Comparison of ENCODE assay signal across 10 cellular contexts in the genomic region with DNA sequence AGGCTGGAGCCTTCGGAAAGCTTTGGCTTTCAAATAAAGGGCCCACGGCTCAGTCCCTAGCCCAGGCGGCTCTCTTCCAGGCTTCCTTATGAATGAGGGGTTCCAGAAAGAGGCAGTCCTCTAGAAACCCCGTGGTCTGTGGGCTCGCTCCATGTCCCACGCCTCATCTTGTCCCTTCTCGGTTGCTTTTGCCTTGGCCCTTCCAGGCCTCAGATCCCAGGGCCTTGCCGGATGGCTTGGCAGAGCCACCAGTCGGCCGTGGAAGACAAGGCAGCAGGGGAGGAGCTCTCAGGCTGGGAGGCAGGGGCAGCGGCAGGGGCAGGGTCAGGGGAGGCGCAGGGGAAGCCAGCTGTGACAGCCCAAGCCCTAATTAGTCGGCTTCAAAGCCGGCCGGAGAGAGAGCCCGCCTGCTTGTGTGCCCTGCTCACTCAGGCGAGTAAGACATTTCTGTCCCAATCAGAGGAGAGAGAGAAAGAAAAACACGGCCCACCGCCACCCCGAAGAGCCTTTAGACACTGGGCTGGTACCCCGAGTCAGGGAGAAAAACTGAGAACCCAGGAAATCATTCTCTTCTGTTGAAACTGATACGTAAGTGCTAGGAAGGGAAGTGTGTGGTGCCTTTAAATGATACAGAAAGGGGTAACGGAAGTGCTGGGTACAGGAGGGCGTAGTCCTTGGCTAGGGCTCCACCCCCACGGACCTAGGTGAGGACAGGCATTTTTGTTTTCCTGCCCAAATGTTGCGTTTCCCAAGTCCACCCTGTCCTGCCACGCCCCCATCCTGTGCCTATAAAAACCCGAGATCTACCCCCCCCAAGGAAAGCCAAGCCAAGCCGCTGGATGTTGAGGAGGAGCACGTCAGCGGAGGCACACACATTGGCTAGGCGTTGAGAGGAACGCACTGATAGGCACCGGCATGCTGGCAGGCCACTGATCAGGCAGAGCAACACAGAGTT. TPM values are rescaled to one million over a fixed set of nuclear protein-coding genes. Genes with fewer than 3 reads are reported as not detected.
DNase-seq lines count a peak whose midpoint lies in the region; ATAC-seq lines count a peak whose summit lies in the region.
"Had no signal": no experiment of that assay in that cellular context is flagged by ENCODE, and none has a peak within 500 bp of the region (broad histone marks: within the 10 kb centered on the region; RNA-seq: fewer than 3 reads in every experiment).

No MANE protein-coding gene starts in this region.

- peak overlapping the region; percentile 78 to 87 for H3K4ac ChIP-seq in mesenchymal stem cell (ENCODE audit: low read depth in 1 of 2, low read length in 2 of 2)

- peak overlapping the region; percentile 57 for H3K4me3 ChIP-seq in BLaER1
- peak overlapping the region in 1 of 2 experiments; percentile 10 for H3K4me3 ChIP-seq in mesenchymal stem cell (ENCODE audit: insufficient read depth in 1 of 2, low read depth in 1 of 2, low read length in 2 of 2)
- H3K4me3 ChIP-seq in GM23248: no peak overlapping the region

- H3K79me1 ChIP-seq in mesenchymal stem cell (replicated peaks; ENCODE audit: low read length, poor library complexity, severe bottlenecking): no peaks in the 10 kb centered on the region

- H3K27ac ChIP-seq in BLaER1 (peak overlapping the region; percentile 99), mesenchymal stem cell (ENCODE audit: low read length, poor library complexity, severe bottlenecking) (peak overlapping the region; percentile 84), GM23248 (no peak overlapping the region)

- H3K9ac ChIP-seq in BLaER1 (peak overlapping the region; percentile 90), mesenchymal stem cell (ENCODE audit: low read length) (no peak overlapping the region), GM23248 (no peak overlapping the region)

- no peaks in the 10 kb centered on the region for H3K9me2 ChIP-seq in GM23248 (ENCODE audit: insufficient read depth)

- H2BK15ac ChIP-seq in mesenchymal stem cell (ENCODE audit: low read depth, poor library complexity, severe bottlenecking): peak overlapping the region; percentile 60

- H3K36me3 ChIP-seq in BLaER1 (no peaks in the 10 kb centered on the region), mesenchymal stem cell (ENCODE audit: control insufficient read depth in 1 of 2, insufficient read depth in 2 of 2, low read depth in 1 of 2, low read length in 2 of 2) (no peaks in the 10 kb centered on the region), GM23248 (ENCODE audit: low read depth) (no peaks in the 10 kb centered on the region)
- H3K36me3 ChIP-seq: gastroesophageal sphincter had no signal

- peak overlapping the region; percentile 99 for H4K8ac ChIP-seq in mesenchymal stem cell (ENCODE audit: low read length)

- intact Hi-C loops in dendritic cell treated with granulocyte-macrophage colony-stimulating factor and Interleukin-4, amounts not matched to agents 40 ng/mL and 50 ng/mL, for 4 days (cut with micrococcal nuclease): no loop called here

- WGBS in mesenchymal stem cell: 52% methylated on average over 34 of the region's 34 CpGs
- 75 to 76% methylated on average over 30 to 34 of the region's 34 CpGs for WGBS in GM23248 (ENCODE audit: low coverage in 1 of 2, low lambda C conversion rate in 2 of 2, missing lambda C conversion rate in 2 of 2), 2 experiments

- no peaks in the 10 kb centered on the region for H3K36me3 Mint-ChIP-seq in dendritic cell treated with granulocyte-macrophage colony-stimulating factor and Interleukin-4, amounts not matched to agents 40 ng/mL and 50 ng/mL, for 4 days (ENCODE audit: low read depth)

- H3K4me1 ChIP-seq in BLaER1: peaks cover 46% of the 10 kb centered on the region
- H3K4me1 ChIP-seq in mesenchymal stem cell (ENCODE audit: control insufficient read depth, insufficient read depth, low read depth, low read length): peaks cover 20% of the 10 kb centered on the region
- H3K4me1 ChIP-seq in GM23248 (ENCODE audit: insufficient read depth): no peaks in the 10 kb centered on the region
- H3K4me1 ChIP-seq: gastroesophageal sphincter had no signal

- no peaks in the 10 kb centered on the region for H4K20me1 ChIP-seq in BLaER1
- H4K20me1 ChIP-seq in GM23248 (ENCODE audit: insufficient read depth): no peaks in the 10 kb centered on the region

- H3K27me3 ChIP-seq in BLaER1 (no peaks in the 10 kb centered on the region), mesenchymal stem cell (ENCODE audit: control insufficient read depth in 1 of 2, insufficient read depth in 1 of 2, low read length in 2 of 2) (peaks cover 0 to 5% of the 10 kb centered on the region in 2 experiments), GM23248 (replicated peaks; ENCODE audit: insufficient read depth) (no peaks in the 10 kb centered on the region)

- H3K9me3 ChIP-seq in BLaER1 (no peaks in the 10 kb centered on the region), mesenchymal stem cell (ENCODE audit: control insufficient read depth, low read length) (no peaks in the 10 kb centered on the region), GM23248 (ENCODE audit: low read depth) (no peaks in the 10 kb centered on the region)
- H3K9me3 ChIP-seq: gastroesophageal sphincter had no signal

- ATAC-seq in GM18511 (IDR thresholded peaks at IDR 0.05; ENCODE audit: unreplicated experiment): no peak
- ATAC-seq: gastroesophageal sphincter, Panc1 had no signal

- no peaks in the 10 kb centered on the region for H3F3A ChIP-seq in GM23248 (ENCODE audit: insufficient read depth)

- DNase-seq in NCI-H2029 (lab: John Stamatoyannopoulos, UW) (peak; percentile 88), mesenchymal stem cell (peak; percentile 34), pons (ENCODE audit: low spot score) (no peak), GM23248 (no peak), T-helper 9 cell (no peak)

- H3K14ac ChIP-seq in mesenchymal stem cell (ENCODE audit: low read length in 2 of 2): peak overlapping the region in 1 of 2 experiments; percentile 57

- H3K4me1 Mint-ChIP-seq in dendritic cell treated with granulocyte-macrophage colony-stimulating factor and Interleukin-4, amounts not matched to agents 40 ng/mL and 50 ng/mL, for 4 days (ENCODE audit: low read depth): peaks cover 20% of the 10 kb centered on the region

- H3K18ac ChIP-seq in mesenchymal stem cell (ENCODE audit: low read depth in 1 of 2, low read length in 2 of 2): peak overlapping the region; percentile 58 to 88

- in situ Hi-C loops in GM23248 (cut with MboI): loop anchor here (25.0 kb wide), 1 partner anchor 416 kb away; a partner anchor contains a TSS

- peak overlapping the region; percentile 68 for H2BK120ac ChIP-seq in mesenchymal stem cell (ENCODE audit: low read depth, low read length)

- H3K27me3 Mint-ChIP-seq in dendritic cell treated with granulocyte-macrophage colony-stimulating factor and Interleukin-4, amounts not matched to agents 40 ng/mL and 50 ng/mL, for 4 days: peaks cover 5% of the 10 kb centered on the region

- H2BK5ac ChIP-seq in mesenchymal stem cell (ENCODE audit: low read depth, low read length, poor library complexity, severe bottlenecking): peak overlapping the region; percentile 83

- H3K4me3 Mint-ChIP-seq in dendritic cell treated with granulocyte-macrophage colony-stimulating factor and Interleukin-4, amounts not matched to agents 40 ng/mL and 50 ng/mL, for 4 days: peak overlapping the region; percentile 74

- H2AFZ ChIP-seq in mesenchymal stem cell (ENCODE audit: low read depth, low read length): peak overlapping the region; percentile 83
- H2AFZ ChIP-seq in GM23248: no peak overlapping the region

- H3K4me2 ChIP-seq in BLaER1 (peak overlapping the region; percentile 96), mesenchymal stem cell (ENCODE audit: low read length, poor library complexity, severe bottlenecking) (peak overlapping the region; percentile 55), GM23248 (ENCODE audit: unreplicated experiment) (no peak overlapping the region)

- H3K79me2 ChIP-seq in GM23248 (ENCODE audit: insufficient read depth): no peaks in the 10 kb centered on the region

- H3K9me3 Mint-ChIP-seq in dendritic cell treated with granulocyte-macrophage colony-stimulating factor and Interleukin-4, amounts not matched to agents 40 ng/mL and 50 ng/mL, for 4 days: no peaks in the 10 kb centered on the region

- H2AK5ac ChIP-seq in mesenchymal stem cell (ENCODE audit: low read length, severe bottlenecking): peak overlapping the region; percentile 99

- H3K27ac Mint-ChIP-seq in dendritic cell treated with granulocyte-macrophage colony-stimulating factor and Interleukin-4, amounts not matched to agents 40 ng/mL and 50 ng/mL, for 4 days: peak overlapping the region; percentile 93

- H2BK12ac ChIP-seq in mesenchymal stem cell (ENCODE audit: low read length in 2 of 2): peak overlapping the region in 1 of 2 experiments; percentile 51

- peak overlapping the region in 1 of 2 experiments; percentile 23 for H3K23ac ChIP-seq in mesenchymal stem cell (ENCODE audit: low read length in 2 of 2)

- peak overlapping the region; percentile 83 for H4K91ac ChIP-seq in mesenchymal stem cell (ENCODE audit: low read length)

RNA-seq across cellular contexts. Expression of a gene that starts 27.8 kb away (rescaled TPM):
- polyA plus RNA-seq in mesenchymal stem cell (2013, experiment 1 of 2): 0.15 TPM
- 0.11 TPM for polyA plus RNA-seq in mesenchymal stem cell (2013, experiment 2 of 2)
- not detected in 2 replicates for total RNA-seq in GM23248 (2014; rRNA removed; shearing (Covaris generic))
- polyA plus RNA-seq in GM23248 (2016; fragmentation: Nextera tagmentation; extraction: Ambion mirVana): 0.34 and 0.65 TPM in 2 replicates

Comparison
In these comparisons a context has a peak if more than half of its experiments do, and no peak if none do; other contexts are left out.
1. DNase-seq: peak in NCI-H2029 (single experiment) and mesenchymal stem cell (single experiment); none in pons (single experiment), GM23248 (single experiment) and T-helper 9 cell (single experiment).